ENCODE assay signal across 19 cellular contexts in genomic region chr1:239739919-239740318, GRCh38.
"Had no signal": no experiment of that assay in that cellular context is flagged by ENCODE, and none has a peak within 500 bp of the region (broad histone marks: within the 10 kb centered on the region; RNA-seq: fewer than 3 reads in every experiment).

No MANE protein-coding gene starts in this region.

- H3K36me3 ChIP-seq: gastrocnemius medialis, right atrium auricular region, suprapubic skin, thyroid gland had no signal

- H3K36me3 Mint-ChIP-seq: type B pancreatic cell had no signal

- H3K27me3 ChIP-seq: gastrocnemius medialis, right atrium auricular region, suprapubic skin, thyroid gland had no signal

- H3K4me3 ChIP-seq: dorsolateral prefrontal cortex, gastrocnemius medialis, right atrium auricular region, suprapubic skin, thyroid gland had no signal

- ATAC-seq: esophagus mucosa; gastrocnemius medialis; left lobe of liver; naive thymus-derived CD4-positive, alpha-beta T cell; stimulated activated naive CD8-positive, alpha-beta T cell treated with anti-CD3 and anti-CD28 coated beads, Interleukin-15, Interleukin-2, amounts not matched to agents 100 U/mL and 50 U/mL, for 24 hours had no signal

- H3K27ac ChIP-seq: dorsolateral prefrontal cortex, gastrocnemius medialis, right atrium auricular region, suprapubic skin, thyroid gland had no signal

- H3K4me3 Mint-ChIP-seq: nephron progenitor cell, type B pancreatic cell had no signal

- H3K9me3 Mint-ChIP-seq: nephron progenitor cell had no signal

- H3K9me3 ChIP-seq: gastrocnemius medialis, right atrium auricular region, suprapubic skin, thyroid gland had no signal

- H3K4me1 ChIP-seq: gastrocnemius medialis, right atrium auricular region, suprapubic skin, thyroid gland had no signal

- DNase-seq: cortex of kidney; dorsolateral prefrontal cortex; effector CD8-positive, alpha-beta T cell; gastrocnemius medialis; glutamatergic neuron; islet precursor cell; mammary epithelial cell; naive thymus-derived CD4-positive, alpha-beta T cell; nephron progenitor cell; small intestine; stimulated activated CD4-positive, alpha-beta T cell treated with anti-CD3 and anti-CD28 coated beads, Interleukin-12 subunit alpha, Interleukin-12 subunit beta, amount 100 ng/mL, for 4 hours; stimulated activated naive CD8-positive, alpha-beta T cell treated with anti-CD3 and anti-CD28 coated beads, Interleukin-15, Interleukin-2, amounts not matched to agents 100 U/mL and 50 U/mL, for 24 hours; thyroid gland had no signal

- H3K27ac Mint-ChIP-seq: nephron progenitor cell, type B pancreatic cell had no signal

- FAIRE-seq: small intestine, urothelium cell line had no signal
